ENCODE assay signal across 21 cellular contexts in genomic region chr3:8136553-8136952, GRCh38.
A peak's percentile ranks its signal among the peaks of the same experiment; 100 is the strongest.
DNase-seq lines count a peak whose midpoint lies in the region; ATAC-seq, FAIRE-seq and TF ChIP-seq lines count a peak whose summit lies in the region.
"Had no signal": no experiment of that assay in that cellular context is flagged by ENCODE, and none has a peak within 500 bp of the region (broad histone marks: within the 10 kb centered on the region; RNA-seq: fewer than 3 reads in every experiment).

No MANE protein-coding gene starts in this region.

- in situ Hi-C loops in IMR-90 (cut with MboI; ENCODE audit: low sequenced_read_pairs) = no loop called here
- in situ Hi-C loops in GM12878 (cut with MboI) = no loop called here

- no peak overlapping the region for H3K4me2 ChIP-seq in IMR-90 (ENCODE audit: low read depth, low read length)
- no peak overlapping the region for H3K4me2 ChIP-seq in GM12878 (ENCODE audit: control insufficient read depth, insufficient read depth)
- H3K4me2 ChIP-seq: A549; BLaER1 treated with 17β-estradiol and CSF1 and Interleukin-3, amounts not matched to agents 10 nM and 100 nM had no signal

- FAIRE-seq in GM12878 (lab: Jason Lieb, UNC) = no peak
- FAIRE-seq: A549, D721Med, GM12891 had no signal

- H3K4ac ChIP-seq in IMR-90 (ENCODE audit: low read depth, low read length) = no peak overlapping the region

- H2AK9ac ChIP-seq in IMR-90 (replicated peaks; ENCODE audit: low read depth, low read length, poor library complexity) = no peak overlapping the region

- H3K9me1 ChIP-seq in IMR-90 (ENCODE audit: insufficient read depth, low read length) = no peaks in the 10 kb centered on the region

- intact Hi-C loops in left cardiac atrium (cut with DNase I) (no loop called here), IMR-90 (cut with micrococcal nuclease) (no loop called here), GM12878 (cut with micrococcal nuclease; ENCODE audit: unreplicated experiment) (no loop called here)

- no peaks in the 10 kb centered on the region for H3K79me2 ChIP-seq in GM12878 (ENCODE audit: control insufficient read depth, insufficient read depth, low read length)

- no peaks in the 10 kb centered on the region for H3K27me3 ChIP-seq in cardiac muscle cell
- no peaks in the 10 kb centered on the region for H3K27me3 ChIP-seq in IMR-90 (ENCODE audit: control insufficient read depth, insufficient read depth, low read length)
- H3K27me3 ChIP-seq in GM12878 (replicated peaks in 1 of 2; ENCODE audit: control insufficient read depth in 2 of 2, insufficient read depth in 2 of 2, low read length in 1 of 2) = 0 out of 4 replicates have a peak, but pooled peaks cover 0 to 2% of the 10 kb centered on the region in 2 experiments
- H3K27me3 ChIP-seq: BLaER1 treated with 17β-estradiol and CSF1 and Interleukin-3, amounts not matched to agents 10 nM and 100 nM had no signal

- TF ChIP-seq POLR2A in IMR-90 (IDR thresholded peaks at IDR 0.05; ENCODE audit: low read depth, low read length) = no peak
- TF ChIP-seq POLR2A in GM12878 (IDR thresholded peaks at IDR 0.05; ENCODE audit: low read depth, low read length) = no peak

- no peak overlapping the region for H2AK5ac ChIP-seq in IMR-90 (ENCODE audit: low read depth, low read length)

- H3K56ac ChIP-seq in IMR-90 (ENCODE audit: extremely low read depth, insufficient read depth, low read length) = no peak overlapping the region

- H3K9me3 ChIP-seq in cardiac muscle cell (ENCODE audit: low read depth) = no peaks in the 10 kb centered on the region
- H3K9me3 ChIP-seq in IMR-90 (ENCODE audit: control insufficient read depth, insufficient read depth, low read length) = peaks cover 2% of the 10 kb centered on the region; the same call in 1 of the 2 replicates
- no peaks in the 10 kb centered on the region for H3K9me3 ChIP-seq in GM12878 (replicated peaks; ENCODE audit: control insufficient read depth, insufficient read depth, low read length)
- H3K9me3 ChIP-seq: A549, Caco-2 had no signal

- RAD21 ChIA-PET in GM12878 (lab: Charles Lee; ENCODE audit: unreplicated experiment) = no interaction called here

- no peaks in the 10 kb centered on the region for H3K79me1 ChIP-seq in IMR-90 (ENCODE audit: low read depth in 1 of 2, low read length in 2 of 2)

- H3K4me3 ChIP-seq in cardiac muscle cell = no peak overlapping the region
- H3K4me3 ChIP-seq in IMR-90 (ENCODE audit: insufficient read depth, low read depth, low read length) = no peak overlapping the region
- no peak overlapping the region for H3K4me3 ChIP-seq in GM12878
- H3K4me3 ChIP-seq: A549; BLaER1 treated with 17β-estradiol and CSF1 and Interleukin-3, amounts not matched to agents 10 nM and 100 nM had no signal

- DNase-seq in cardiac muscle cell (ENCODE audit: low read depth in 1 of 2, low spot score in 1 of 2) = no peak
- DNase-seq in left cardiac atrium = no peak
- no peak for DNase-seq in IMR-90
- no peak for DNase-seq in GM12878 (ENCODE audit: low read depth, low spot score)
- no peak for DNase-seq in activated CD4-positive, alpha-beta T cell treated with anti-CD3 and anti-CD28 coated beads, Interleukin-2, amount 50 U/mL, for 48 hours
- DNase-seq in DMS79 (lab: John Stamatoyannopoulos, UW) = no peak
- no peak for DNase-seq in glomerular visceral epithelial cell (ENCODE audit: extremely low spot score)
- DNase-seq: AML-193; Caco-2; Calu3; CD4-positive, alpha-beta T cell; CD8-positive, alpha-beta T cell; DND-41; EL; GDM1 had no signal

- H3K4me1 ChIP-seq in cardiac muscle cell (ENCODE audit: low read depth) (peaks cover 13% of the 10 kb centered on the region), IMR-90 (ENCODE audit: control insufficient read depth, insufficient read depth, low read length) (no peaks in the 10 kb centered on the region), GM12878 (ENCODE audit: control insufficient read depth, insufficient read depth, low read length) (no peaks in the 10 kb centered on the region)
- H3K4me1 ChIP-seq: A549; BLaER1 treated with 17β-estradiol and CSF1 and Interleukin-3, amounts not matched to agents 10 nM and 100 nM; Caco-2 had no signal

- no peak overlapping the region for H3K18ac ChIP-seq in IMR-90 (ENCODE audit: low read depth, low read length)

- H4K5ac ChIP-seq in IMR-90 (ENCODE audit: low read depth, low read length) = no peak overlapping the region

- no peak overlapping the region for H2BK15ac ChIP-seq in IMR-90 (ENCODE audit: low read depth, low read length)

- TF ChIP-seq RAD21 in IMR-90 (IDR thresholded peaks at IDR 0.05; ENCODE audit: low read length) = no peak
- TF ChIP-seq RAD21 in GM12878 (IDR thresholded peaks at IDR 0.05; ENCODE audit: insufficient read depth, low read depth, low read length) = no peak

- SMC1A ChIA-PET in GM12878 (lab: Charles Lee; ENCODE audit: uncharacterized antibody, unreplicated experiment) = no interaction called here

- no peak overlapping the region for H3K14ac ChIP-seq in IMR-90 (replicated peaks; ENCODE audit: low read depth, low read length)

- POLR2A ChIA-PET in IMR-90 (lab: Charles Lee; ENCODE audit: unreplicated experiment) (no interaction called here), GM12878 (lab: Charles Lee) (no interaction called here)

- no peak for ATAC-seq in left cardiac atrium
- ATAC-seq in IMR-90 (ENCODE audit: low read depth) = no peak
- peak; percentile 54 for ATAC-seq in GM12878
- ATAC-seq: A549; CD8-positive, alpha-beta T cell had no signal

- no peak overlapping the region for H3K23ac ChIP-seq in IMR-90 (ENCODE audit: low read depth, low read length)

- H2AFZ ChIP-seq in IMR-90 (replicated peaks; ENCODE audit: low read length, poor library complexity) (peak overlapping the region; percentile 21), GM12878 (ENCODE audit: control insufficient read depth, low read depth, low read length) (no peak overlapping the region)

- TF ChIP-seq CTCF in cardiac muscle cell (IDR thresholded peaks at IDR 0.05; ENCODE audit: low read depth, low read length) = no peak
- no peak for TF ChIP-seq CTCF in IMR-90 (conservative IDR thresholded peaks at IDR 0.05; ENCODE audit: low read depth, low read length)
- TF ChIP-seq CTCF in GM12878 (IDR thresholded peaks at IDR 0.05 in 2 of 3, conservative IDR thresholded peaks at IDR 0.05 in 1 of 3; ENCODE audit: control insufficient read depth in 2 of 3, extremely low read depth in 1 of 3, insufficient read depth in 1 of 3, low read depth in 3 of 3, low read length in 3 of 3) = no peak

- no TSS peak for BruUV-seq in IMR-90 (replicated peaks; lab: Mats Ljungman, UMichigan)
- no TSS peak for BruUV-seq in GM12878 (replicated peaks; lab: Mats Ljungman, UMichigan)

- H2BK20ac ChIP-seq in IMR-90 (ENCODE audit: low read depth, low read length) = no peak overlapping the region

- H3K27ac ChIP-seq in cardiac muscle cell (peak overlapping the region; percentile 67), IMR-90 (ENCODE audit: insufficient read depth, low read length) (no peak overlapping the region), GM12878 (ENCODE audit: control insufficient read depth, insufficient read depth) (no peak overlapping the region)
- H3K27ac ChIP-seq: 22Rv1; A549; BLaER1 treated with 17β-estradiol and CSF1 and Interleukin-3, amounts not matched to agents 10 nM and 100 nM; C4-2B had no signal

- no peak overlapping the region for H2BK120ac ChIP-seq in IMR-90 (ENCODE audit: low read depth, low read length)

- H4K20me1 ChIP-seq in IMR-90 (ENCODE audit: insufficient read depth, low read length) (no peaks in the 10 kb centered on the region), GM12878 (ENCODE audit: control insufficient read depth, insufficient read depth) (no peaks in the 10 kb centered on the region)
- H4K20me1 ChIP-seq: BLaER1 treated with 17β-estradiol and CSF1 and Interleukin-3, amounts not matched to agents 10 nM and 100 nM had no signal

- CTCF ChIA-PET in IMR-90 (lab: Yijun Ruan, JAX) (no interaction called here), GM12878 (lab: Yijun Ruan, JAX) (no interaction called here)

- no peak for TF ChIP-seq EP300 in GM12878 (IDR thresholded peaks at IDR 0.05; ENCODE audit: borderline replicate concordance in 1 of 2, control insufficient read depth in 1 of 2, low read depth in 2 of 2, low read length in 2 of 2)

- no CpG with 5 or more reads among the region's 3 CpGs for WGBS in IMR-90 (ENCODE audit: extremely low coverage in 2 of 2, insufficient read length in 1 of 2), 2 experiments
- 6% methylated on average over 3 of the region's 3 CpGs for WGBS in GM12878 (ENCODE audit: insufficient coverage, insufficient replicate concordance, low lambda C conversion rate, missing lambda C conversion rate)

- H4K91ac ChIP-seq in IMR-90 (ENCODE audit: insufficient read depth, low read depth, low read length) = no peak overlapping the region

- H3K9ac ChIP-seq in IMR-90 (ENCODE audit: low read depth, low read length) (no peak overlapping the region), GM12878 (ENCODE audit: control insufficient read depth, insufficient read depth, low read length) (no peak overlapping the region)
- H3K9ac ChIP-seq: BLaER1 treated with 17β-estradiol and CSF1 and Interleukin-3, amounts not matched to agents 10 nM and 100 nM had no signal

- no peak overlapping the region for H4K8ac ChIP-seq in IMR-90 (ENCODE audit: low read depth in 2 of 2, low read length in 2 of 2)

- H3K36me3 ChIP-seq in cardiac muscle cell = no peaks in the 10 kb centered on the region
- H3K36me3 ChIP-seq in IMR-90 (ENCODE audit: control insufficient read depth, insufficient read depth, low read length) = no peaks in the 10 kb centered on the region
- H3K36me3 ChIP-seq in GM12878 (ENCODE audit: control insufficient read depth in 2 of 2, insufficient read depth in 2 of 2, low read length in 1 of 2) = no peaks in the 10 kb centered on the region
- H3K36me3 ChIP-seq: BLaER1 treated with 17β-estradiol and CSF1 and Interleukin-3, amounts not matched to agents 10 nM and 100 nM had no signal

- dilution Hi-C loops in IMR-90 (cut with HindIII; ENCODE audit: low sequenced_read_pairs, unreplicated experiment) = no loop called here

- no peak overlapping the region for H2BK5ac ChIP-seq in IMR-90 (ENCODE audit: low read depth, low read length, poor library complexity, severe bottlenecking)

TF ChIP-seq in IMR-90, 13 proteins besides CTCF, POLR2A, EP300 and RAD21:
- TF ChIP-seq MAZ (IDR thresholded peaks at IDR 0.05; ENCODE audit: borderline replicate concordance, low read depth, low read length) (no peak), RCOR1 (IDR thresholded peaks at IDR 0.05; ENCODE audit: insufficient replicate concordance, low read length) (no peak), NFE2L2 (IDR thresholded peaks at IDR 0.05; ENCODE audit: low read depth, low read length) (no peak), CHD1 (IDR thresholded peaks at IDR 0.05; ENCODE audit: low read depth, low read length) (no peak), MAFK (IDR thresholded peaks at IDR 0.05; ENCODE audit: low read depth, low read length) (no peak)
